In the genomic region with DNA sequence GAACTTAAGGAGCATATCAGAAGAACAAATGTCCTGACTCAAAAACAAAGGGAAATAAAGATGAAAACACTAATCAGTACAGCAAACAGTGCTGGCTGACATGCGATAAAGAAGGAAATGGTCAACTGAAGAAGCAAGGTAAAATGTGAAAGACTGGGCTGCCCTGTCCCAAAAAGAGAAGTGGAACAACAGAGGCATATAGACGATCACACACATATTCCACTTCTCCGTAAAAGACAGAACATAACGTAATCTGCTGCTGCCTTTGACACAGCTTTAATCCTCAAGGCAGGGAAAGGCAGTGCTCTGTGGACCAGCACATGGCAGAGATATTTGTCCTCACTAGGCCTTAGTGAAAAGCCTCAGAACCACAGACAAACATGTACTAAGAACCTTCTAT, we compare ENCODE assay signal across 17 cellular contexts.
"Had no signal": no experiment of that assay in that cellular context is flagged by ENCODE, and none has a peak within 500 bp of the region (broad histone marks: within the 10 kb centered on the region; RNA-seq: fewer than 3 reads in every experiment).

No MANE protein-coding gene starts in this region.

- ATAC-seq: activated CD8-positive, alpha-beta T cell treated with anti-CD3 and anti-CD28 coated beads, Interleukin-2, amount 10 ng/mL, durations not matched to agents 7 days and 5 days; activated T-cell treated with anti-CD3 and anti-CD28 coated beads, Interleukin-2, amount 50 U/mL, for 72 hours; effector memory CD8-positive, alpha-beta T cell had no signal

- H2AFZ ChIP-seq: neural progenitor cell had no signal

- H3K9me3 Mint-ChIP-seq: activated naive CD8-positive, alpha-beta T cell treated with anti-CD3 and anti-CD28 coated beads, Interleukin-2, amount 10 ng/mL, durations not matched to agents 7 days and 5 days; activated T-cell treated with anti-CD3 and anti-CD28 coated beads, Interleukin-2, amount 50 U/mL, for 72 hours; effector memory CD8-positive, alpha-beta T cell; neural progenitor cell had no signal

- H3K4me3 Mint-ChIP-seq: activated CD8-positive, alpha-beta T cell treated with anti-CD3 and anti-CD28 coated beads, Interleukin-2, amount 10 ng/mL, durations not matched to agents 7 days and 5 days; activated naive CD8-positive, alpha-beta T cell treated with anti-CD3 and anti-CD28 coated beads, Interleukin-2, amount 10 ng/mL, durations not matched to agents 7 days and 5 days; activated T-cell treated with anti-CD3 and anti-CD28 coated beads, Interleukin-2, amount 50 U/mL, for 72 hours; effector memory CD8-positive, alpha-beta T cell; mesothelial cell of epicardium; neural progenitor cell had no signal

- H3K27ac Mint-ChIP-seq: activated CD8-positive, alpha-beta T cell treated with anti-CD3 and anti-CD28 coated beads, Interleukin-2, amount 10 ng/mL, durations not matched to agents 7 days and 5 days; activated naive CD8-positive, alpha-beta T cell treated with anti-CD3 and anti-CD28 coated beads, Interleukin-2, amount 10 ng/mL, durations not matched to agents 7 days and 5 days; activated T-cell treated with anti-CD3 and anti-CD28 coated beads, Interleukin-2, amount 50 U/mL, for 72 hours; effector memory CD8-positive, alpha-beta T cell; mesothelial cell of epicardium; neural progenitor cell had no signal

- H3K4me3 ChIP-seq: neural progenitor cell, pancreas, tibial nerve, vagina had no signal

- H3K9ac ChIP-seq: neural progenitor cell had no signal

- H3K27ac ChIP-seq: neural progenitor cell, pancreas, tibial nerve, vagina had no signal

- H3K4me2 ChIP-seq: neural progenitor cell had no signal

- DNase-seq: activated CD4-positive, alpha-beta T cell treated with anti-CD3 and anti-CD28 coated beads for 4 hours; activated CD8-positive, alpha-beta memory T cell treated with anti-CD3 and anti-CD28 coated beads, Interleukin-2, amount 50 U/mL, for 4 hours; activated CD8-positive, alpha-beta T cell treated with anti-CD3 and anti-CD28 coated beads, Interleukin-2, amount 10 ng/mL, durations not matched to agents 7 days and 5 days; activated naive CD8-positive, alpha-beta T cell treated with anti-CD3 and anti-CD28 coated beads, Interleukin-2, amount 10 ng/mL, durations not matched to agents 7 days and 5 days; activated T-cell treated with anti-CD3 and anti-CD28 coated beads, Interleukin-2, amount 50 U/mL, for 72 hours; anterior cingulate cortex; cerebellar nuclear complex; dermis blood vessel endothelial cell; effector memory CD8-positive, alpha-beta T cell; foreskin melanocyte; pancreas; stimulated activated CD4-positive, alpha-beta T cell treated with anti-CD3 and anti-CD28 coated beads, Interleukin-1b, Interleukin-23, amount 100 ng/mL, for 48 hours; substantia nigra had no signal

- H3K4me1 Mint-ChIP-seq: mesothelial cell of epicardium, neural progenitor cell had no signal

- H3K27me3 ChIP-seq: neural progenitor cell, pancreas, tibial nerve, vagina had no signal

- H3K4me1 ChIP-seq: neural progenitor cell, pancreas, tibial nerve, vagina had no signal

- H3K36me3 ChIP-seq: neural progenitor cell, pancreas, tibial nerve, vagina had no signal

- H3K9me3 ChIP-seq: pancreas, vagina had no signal
